ENCODE assay signal across 8 cellular contexts in genomic region chr5:53481354-53481886, GRCh38. TPM values are rescaled to one million over a fixed set of nuclear protein-coding genes. Genes with fewer than 3 reads are reported as not detected.
DNase-seq lines count a peak whose midpoint lies in the region; ATAC-seq and TF ChIP-seq lines count a peak whose summit lies in the region.

No MANE protein-coding gene starts in this region.

- H3K4me1 ChIP-seq in heart right ventricle (peaks cover 0 to 40% (median 21%) of the 10 kb centered on the region in 9 donors), mesendoderm (ENCODE audit: control insufficient read depth, low read depth, low read length) (peaks cover 2% of the 10 kb centered on the region), vagina (peaks cover 28% of the 10 kb centered on the region)

- peaks cover 4% of the 10 kb centered on the region for H3K79me1 ChIP-seq in mesendoderm (ENCODE audit: low read length)

- H3K27ac ChIP-seq in heart right ventricle (peak overlapping the region in 8 of 10 donors; percentile 0 to 71 (median 38)), mesendoderm (ENCODE audit: low read depth, low read length) (no peak overlapping the region), vagina (peak overlapping the region; percentile 68)

- no peak overlapping the region for H2AK5ac ChIP-seq in mesendoderm (ENCODE audit: low read length)

- 7 to 11% methylated on average over 5 of the region's 5 CpGs for WGBS in heart right ventricle, 2 donors
- no CpG with 5 or more reads among the region's 5 CpGs for WGBS in mesendoderm (ENCODE audit: extremely low coverage, insufficient coverage, low lambda C conversion rate)

- no peaks in the 10 kb centered on the region for H3K36me3 Mint-ChIP-seq in MCF 10A (ENCODE audit: insufficient read depth, unreplicated experiment)

- peak overlapping the region; percentile 79 for H3K4me3 Mint-ChIP-seq in MCF 10A (ENCODE audit: unreplicated experiment)

- H2BK5ac ChIP-seq in mesendoderm (ENCODE audit: low read length) = no peak overlapping the region

- peaks cover 20% of the 10 kb centered on the region for H3K79me2 ChIP-seq in mesendoderm (ENCODE audit: control insufficient read depth, insufficient read depth, low read length)

- H3K4ac ChIP-seq in mesendoderm (ENCODE audit: low read depth, low read length) = no peak overlapping the region

- no peak overlapping the region for H2BK120ac ChIP-seq in mesendoderm (ENCODE audit: low read depth, low read length)

- H3K9me3 ChIP-seq in heart right ventricle = no peaks in the 10 kb centered on the region
- H3K9me3 ChIP-seq in vagina = no peaks in the 10 kb centered on the region

- no peak for ATAC-seq in heart right ventricle
- no peak for ATAC-seq in Right ventricle myocardium inferior

- no peaks in the 10 kb centered on the region for H3K9me3 Mint-ChIP-seq in MCF 10A (ENCODE audit: unreplicated experiment)

- no peaks in the 10 kb centered on the region for H3K27me3 Mint-ChIP-seq in MCF 10A (ENCODE audit: insufficient read depth, unreplicated experiment)

- H3K4me2 ChIP-seq in mesendoderm (ENCODE audit: low read length) = peak overlapping the region; percentile 95

- H3K27me3 ChIP-seq in heart right ventricle (peaks cover 0 to 72% (median 0%) of the 10 kb centered on the region in 7 donors), mesendoderm (ENCODE audit: insufficient read depth, low read length, poor library complexity) (no peaks in the 10 kb centered on the region), vagina (no peaks in the 10 kb centered on the region)

- H3K4me3 ChIP-seq in heart right ventricle (peak overlapping the region; percentile 7 to 85 (median 70)), mesendoderm (ENCODE audit: low read length) (peak overlapping the region; percentile 85), vagina (peak overlapping the region; percentile 53 to 71)

- intact Hi-C loops in heart right ventricle (cut with DNase I) = loop anchor here in 6 of 10 donors (5.0 to 10.0 kb wide), 4 partner anchors 391 to 756 kb away; no protein-coding TSS in a partner anchor
- intact Hi-C loops in Right ventricle myocardium inferior (cut with DNase I) = loop anchor here (2.0 kb wide), 1 partner anchor 389 kb away; no protein-coding TSS in a partner anchor
- intact Hi-C loops in MCF 10A (cut with micrococcal nuclease) = no loop called here
- intact Hi-C loops in vagina (cut with DNase I) = no loop called here

- peak overlapping the region; percentile 54 for H3K18ac ChIP-seq in mesendoderm (ENCODE audit: low read length)

- CTCF ChIA-PET in MCF 10A (lab: Yijun Ruan, JAX) = interaction anchor here (0.6 to 2.9 kb wide), 5 partner anchors 14 to 766 kb away, joined by 3 to 9 read pairs (median 6); no protein-coding TSS in a partner anchor

- peak overlapping the region; percentile 88 for H3K9ac ChIP-seq in mesendoderm (ENCODE audit: low read length)

- peaks cover 0 to 7% (median 0%) of the 10 kb centered on the region in 9 donors for H3K36me3 ChIP-seq in heart right ventricle
- peaks cover 3% of the 10 kb centered on the region for H3K36me3 ChIP-seq in mesendoderm (ENCODE audit: control insufficient read depth, insufficient read depth, low read length)
- H3K36me3 ChIP-seq in vagina = no peaks in the 10 kb centered on the region

- peak overlapping the region; percentile 95 for H3K56ac ChIP-seq in mesendoderm (ENCODE audit: low read length)

- H4K8ac ChIP-seq in mesendoderm (ENCODE audit: low read depth, low read length) = no peak overlapping the region

- no peak overlapping the region for H3K23ac ChIP-seq in mesendoderm (ENCODE audit: low read length)

- no peak for DNase-seq in heart right ventricle
- DNase-seq in Right ventricle myocardium inferior (ENCODE audit: missing footprints) = no peak
- peak; percentile 6 for DNase-seq in MCF 10A (ENCODE audit: unreplicated experiment)
- no peak for DNase-seq in mesendoderm
- no peak for DNase-seq in vagina (ENCODE audit: extremely low spot score in 2 of 2)
- no peak for DNase-seq in midbrain (lab: John Stamatoyannopoulos, UW)
- no peak for DNase-seq in pons (ENCODE audit: low spot score)
- no peak for DNase-seq in effector CD4-positive, alpha-beta T cell

- TF ChIP-seq POLR2A in vagina (IDR thresholded peaks at IDR 0.05) = no peak

- H3K4me1 Mint-ChIP-seq in MCF 10A (ENCODE audit: insufficient read depth, unreplicated experiment) = peaks cover 23% of the 10 kb centered on the region

- no peak overlapping the region for H4K5ac ChIP-seq in mesendoderm (ENCODE audit: low read length)

- TF ChIP-seq CTCF in heart right ventricle (IDR thresholded peaks at IDR 0.05) (no peak), MCF 10A (IDR thresholded peaks at IDR 0.05; ENCODE audit: unreplicated experiment) (no peak), vagina (IDR thresholded peaks at IDR 0.05) (no peak)

- H2BK15ac ChIP-seq in mesendoderm (replicated peaks; ENCODE audit: low read depth) = no peak overlapping the region

- POLR2A ChIA-PET in MCF 10A (lab: Yijun Ruan, JAX) = interaction anchor here (0.7 to 1.9 kb wide), 9 partner anchors 10 to 741 kb away, joined by 3 to 5 read pairs (median 3); partner anchors contain the start of gene NDUFS4

- BruUV-seq in MCF 10A (replicated peaks; lab: Mats Ljungman, UMichigan) = TSS peak; percentile 24

- H3K27ac Mint-ChIP-seq in MCF 10A (ENCODE audit: low read depth, unreplicated experiment) = no peak overlapping the region

RNA-seq across cellular contexts. Expression of gene FST, which starts 1.0 kb away (rescaled TPM):
- total RNA-seq in heart right ventricle (1 to 10 TPM in 6 of 10 donors, under 1 TPM in 4; 0.57 to 9.2 (median 2.1) TPM), Right ventricle myocardium inferior (10.6 TPM), MCF 10A (2022) (6.2 and 7.3 TPM in 2 replicates), vagina (5.6 TPM)
- 1 to 10 TPM in 1 of 2 donors, under 1 TPM in 1; 0.74 to 6.3 TPM for polyA plus RNA-seq in heart right ventricle
- 89.5 TPM for polyA plus RNA-seq in mesendoderm (2013, experiment 1 of 2)
- 99.0 TPM for polyA plus RNA-seq in mesendoderm (2013, experiment 2 of 2)

Comparison
In these comparisons a context has a peak if more than half of its experiments do, and no peak if none do; other contexts are left out.
1. intact Hi-C loops: an anchor here in heart right ventricle (5.0 to 10.0 kb wide) and Right ventricle myocardium inferior (2.0 kb wide); none called in MCF 10A and vagina.